Comparison of ENCODE assay signal across 8 cellular contexts in the genomic region with DNA sequence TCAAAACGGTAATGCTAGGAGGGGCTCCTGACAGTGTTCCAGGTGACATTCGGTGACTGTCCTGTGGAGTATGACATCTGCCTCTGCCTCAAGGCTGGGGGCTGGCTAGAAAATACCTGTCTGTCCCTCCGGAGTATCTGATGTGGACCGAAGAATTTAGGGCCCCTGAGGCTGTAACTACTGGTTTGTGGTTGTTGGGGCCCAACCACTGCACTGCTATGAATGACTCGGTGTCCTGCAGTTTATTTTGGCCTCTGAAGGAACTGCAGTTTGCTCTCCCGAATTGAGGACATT.
DNase-seq lines count a peak whose midpoint lies in the region; ATAC-seq and TF ChIP-seq lines count a peak whose summit lies in the region.

No MANE protein-coding gene starts in this region.

- CTCF ChIA-PET in activated CD4-positive, alpha-beta memory T cell treated with anti-CD3 and anti-CD28 coated beads, Interleukin-2, amount 10 ng/mL, durations not matched to agents 7 days and 5 days (lab: Charles Lee), result interaction anchor here (1.0 kb wide), 1 partner anchor 32 kb away, joined by 3 read pairs; no protein-coding TSS in a partner anchor

- peaks cover 56% of the 10 kb centered on the region for H3K27me3 Mint-ChIP-seq in activated CD4-positive, alpha-beta memory T cell treated with anti-CD3 and anti-CD28 coated beads, Interleukin-2, amount 10 ng/mL, durations not matched to agents 7 days and 5 days

- peaks cover 9% of the 10 kb centered on the region for H3K4me1 ChIP-seq in lower lobe of right lung
- H3K4me1 ChIP-seq in body of pancreas, result peaks cover 10% of the 10 kb centered on the region

- H3K27ac Mint-ChIP-seq in activated CD4-positive, alpha-beta memory T cell treated with anti-CD3 and anti-CD28 coated beads, Interleukin-2, amount 10 ng/mL, durations not matched to agents 7 days and 5 days, result no peak overlapping the region

- peak overlapping the region; percentile 71 for H3K4me3 Mint-ChIP-seq in activated CD4-positive, alpha-beta memory T cell treated with anti-CD3 and anti-CD28 coated beads, Interleukin-2, amount 10 ng/mL, durations not matched to agents 7 days and 5 days

- no peak for ATAC-seq in GM18868 (IDR thresholded peaks at IDR 0.05; ENCODE audit: unreplicated experiment)
- ATAC-seq in lower lobe of right lung, result no peak
- ATAC-seq in body of pancreas, result no peak

- WGBS in body of pancreas, 2 donors, result 69 to 71% methylated on average over 6 of the region's 6 CpGs

- no peaks in the 10 kb centered on the region for H3K9me3 Mint-ChIP-seq in activated CD4-positive, alpha-beta memory T cell treated with anti-CD3 and anti-CD28 coated beads, Interleukin-2, amount 10 ng/mL, durations not matched to agents 7 days and 5 days

- TF ChIP-seq CTCF in lower lobe of right lung (IDR thresholded peaks at IDR 0.05), result no peak
- no peak for TF ChIP-seq CTCF in body of pancreas (IDR thresholded peaks at IDR 0.05)

- H3K27me3 ChIP-seq in lower lobe of right lung (ENCODE audit: low read depth), result peaks cover 24% of the 10 kb centered on the region
- no peaks in the 10 kb centered on the region for H3K27me3 ChIP-seq in body of pancreas

- POLR2A ChIA-PET in activated CD4-positive, alpha-beta memory T cell treated with anti-CD3 and anti-CD28 coated beads, Interleukin-2, amount 10 ng/mL, durations not matched to agents 7 days and 5 days (lab: Charles Lee), result no interaction called here

- H3K36me3 ChIP-seq in lower lobe of right lung (no peaks in the 10 kb centered on the region), body of pancreas (replicated peaks in 1 of 2; ENCODE audit: insufficient read depth in 1 of 2, low read depth in 2 of 2) (no peaks in the 10 kb centered on the region)

- H3K27ac ChIP-seq in lower lobe of right lung, result no peak overlapping the region
- no peak overlapping the region for H3K27ac ChIP-seq in body of pancreas

- TF ChIP-seq POLR2A in body of pancreas (IDR thresholded peaks at IDR 0.05), result no peak

- H3K4me3 ChIP-seq in lower lobe of right lung (no peak overlapping the region), body of pancreas (no peak overlapping the region)

- intact Hi-C loops in lower lobe of right lung (cut with DNase I) (no loop called here), body of pancreas (cut with DNase I) (no loop called here)

- no peaks in the 10 kb centered on the region for H3K36me3 Mint-ChIP-seq in activated CD4-positive, alpha-beta memory T cell treated with anti-CD3 and anti-CD28 coated beads, Interleukin-2, amount 10 ng/mL, durations not matched to agents 7 days and 5 days (ENCODE audit: low read depth)

- H3K9me3 ChIP-seq in lower lobe of right lung (no peaks in the 10 kb centered on the region), body of pancreas (no peaks in the 10 kb centered on the region)

- peaks cover 12% of the 10 kb centered on the region for H3K4me1 Mint-ChIP-seq in activated CD4-positive, alpha-beta memory T cell treated with anti-CD3 and anti-CD28 coated beads, Interleukin-2, amount 10 ng/mL, durations not matched to agents 7 days and 5 days

- DNase-seq in activated T-cell treated with anti-CD3 and anti-CD28 coated beads for 24 hours (ENCODE audit: low read depth) (peak; percentile 3), activated T-cell treated with anti-CD3 and anti-CD28 coated beads for 4 hours (no peak), glomerular visceral epithelial cell (ENCODE audit: extremely low spot score) (peak; percentile 7), lower lobe of right lung (no peak), body of pancreas (no peak)
- DNase-seq in activated CD4-positive, alpha-beta memory T cell treated with anti-CD3 and anti-CD28 coated beads, Interleukin-2, amount 10 ng/mL, durations not matched to agents 7 days and 5 days, result no peak
- peak; percentile 20 for DNase-seq in stimulated activated CD4-positive, alpha-beta T cell treated with anti-CD3 and anti-CD28 coated beads, Interleukin-4, amount 100 ng/mL, for 24 hours

Comparison
In these comparisons a context has a peak if more than half of its experiments do, and no peak if none do; other contexts are left out.
1. DNase-seq: peak in activated T-cell treated with anti-CD3 and anti-CD28 coated beads for 24 hours (single experiment), glomerular visceral epithelial cell (single experiment) and stimulated activated CD4-positive, alpha-beta T cell treated with anti-CD3 and anti-CD28 coated beads, Interleukin-4, amount 100 ng/mL, for 24 hours (single experiment); none in activated T-cell treated with anti-CD3 and anti-CD28 coated beads for 4 hours (single experiment), activated CD4-positive, alpha-beta memory T cell treated with anti-CD3 and anti-CD28 coated beads, Interleukin-2, amount 10 ng/mL, durations not matched to agents 7 days and 5 days (single experiment), lower lobe of right lung (single experiment) and body of pancreas (0 of 4).